Comparison of ENCODE assay signal across 2 cellular contexts in genomic region chr5:149962040-149962439, GRCh38.
A peak's percentile ranks its signal among the peaks of the same experiment; 100 is the strongest.
TF ChIP-seq lines count a peak whose summit lies in the region.

No MANE protein-coding gene starts in this region.

TF ChIP-seq in H1, 55 proteins besides CTCF, POLR2A, EP300 and RAD21:
- TF ChIP-seq ATF3 (IDR thresholded peaks at IDR 0.05; ENCODE audit: insufficient read depth, low read depth, low read length): no peak
- no peak for TF ChIP-seq RNF2 (IDR thresholded peaks at IDR 0.05; ENCODE audit: borderline replicate concordance, low read depth, low read length, missing control alignments, poor library complexity, severe bottlenecking)
- TF ChIP-seq SIN3A (conservative IDR thresholded peaks at IDR 0.05 in 1 of 2, IDR thresholded peaks at IDR 0.05 in 1 of 2; ENCODE audit: low read depth in 1 of 2, low read length in 2 of 2): no peak
- TF ChIP-seq USF2 (IDR thresholded peaks at IDR 0.05; ENCODE audit: low read length): no peak
- no peak for TF ChIP-seq SP4 (IDR thresholded peaks at IDR 0.05; ENCODE audit: low read length)
- no peak for TF ChIP-seq SIRT6 (IDR thresholded peaks at IDR 0.05; ENCODE audit: low read length)
- no peak for TF ChIP-seq CTBP2 (IDR thresholded peaks at IDR 0.05; ENCODE audit: borderline replicate concordance, insufficient read depth, insufficient read length, low read length)
- no peak for TF ChIP-seq EZH2 (IDR thresholded peaks at IDR 0.05; ENCODE audit: low read depth, low read length, severe bottlenecking)
- TF ChIP-seq CEBPB (IDR thresholded peaks at IDR 0.05; ENCODE audit: low read depth, low read length): no peak
- no peak for TF ChIP-seq JUND (IDR thresholded peaks at IDR 0.05; ENCODE audit: low read length)
- no peak for TF ChIP-seq PHF8 (conservative IDR thresholded peaks at IDR 0.05; ENCODE audit: low read depth, low read length)
- no peak for TF ChIP-seq JUN (IDR thresholded peaks at IDR 0.05; ENCODE audit: low read depth, low read length)
- TF ChIP-seq SP2 (IDR thresholded peaks at IDR 0.05; ENCODE audit: low read length): no peak
- no peak for TF ChIP-seq CBX5 (IDR thresholded peaks at IDR 0.05; ENCODE audit: low read depth, low read length)
- no peak for TF ChIP-seq CHD1 (IDR thresholded peaks at IDR 0.05; ENCODE audit: low read depth, low read length)
- no peak for TF ChIP-seq SUZ12 (IDR thresholded peaks at IDR 0.05; ENCODE audit: low read length)
- TF ChIP-seq SRF (IDR thresholded peaks at IDR 0.05; ENCODE audit: low read depth, low read length): no peak
- TF ChIP-seq CBX8 (IDR thresholded peaks at IDR 0.05; ENCODE audit: borderline replicate concordance, low read depth, low read length): no peak
- no peak for TF ChIP-seq BCL11A (IDR thresholded peaks at IDR 0.05; ENCODE audit: low read depth in 2 of 2, low read length in 2 of 2)
- TF ChIP-seq KDM1A (IDR thresholded peaks at IDR 0.05; ENCODE audit: borderline replicate concordance, low read length): no peak

TF ChIP-seq in neural cell, 6 proteins besides CTCF, POLR2A, EP300 and RAD21:
- TF ChIP-seq EZH2 (IDR thresholded peaks at IDR 0.05; ENCODE audit: borderline replicate concordance, insufficient read depth, low read length, poor library complexity, severe bottlenecking): no peak
- TF ChIP-seq SMC3 (conservative IDR thresholded peaks at IDR 0.05; ENCODE audit: poor library complexity): peak; percentile 55
TF ChIP-seq in neural cell: peak in this region for 1.
